1 cellular context compared by ENCODE assay signal in the genomic region with DNA sequence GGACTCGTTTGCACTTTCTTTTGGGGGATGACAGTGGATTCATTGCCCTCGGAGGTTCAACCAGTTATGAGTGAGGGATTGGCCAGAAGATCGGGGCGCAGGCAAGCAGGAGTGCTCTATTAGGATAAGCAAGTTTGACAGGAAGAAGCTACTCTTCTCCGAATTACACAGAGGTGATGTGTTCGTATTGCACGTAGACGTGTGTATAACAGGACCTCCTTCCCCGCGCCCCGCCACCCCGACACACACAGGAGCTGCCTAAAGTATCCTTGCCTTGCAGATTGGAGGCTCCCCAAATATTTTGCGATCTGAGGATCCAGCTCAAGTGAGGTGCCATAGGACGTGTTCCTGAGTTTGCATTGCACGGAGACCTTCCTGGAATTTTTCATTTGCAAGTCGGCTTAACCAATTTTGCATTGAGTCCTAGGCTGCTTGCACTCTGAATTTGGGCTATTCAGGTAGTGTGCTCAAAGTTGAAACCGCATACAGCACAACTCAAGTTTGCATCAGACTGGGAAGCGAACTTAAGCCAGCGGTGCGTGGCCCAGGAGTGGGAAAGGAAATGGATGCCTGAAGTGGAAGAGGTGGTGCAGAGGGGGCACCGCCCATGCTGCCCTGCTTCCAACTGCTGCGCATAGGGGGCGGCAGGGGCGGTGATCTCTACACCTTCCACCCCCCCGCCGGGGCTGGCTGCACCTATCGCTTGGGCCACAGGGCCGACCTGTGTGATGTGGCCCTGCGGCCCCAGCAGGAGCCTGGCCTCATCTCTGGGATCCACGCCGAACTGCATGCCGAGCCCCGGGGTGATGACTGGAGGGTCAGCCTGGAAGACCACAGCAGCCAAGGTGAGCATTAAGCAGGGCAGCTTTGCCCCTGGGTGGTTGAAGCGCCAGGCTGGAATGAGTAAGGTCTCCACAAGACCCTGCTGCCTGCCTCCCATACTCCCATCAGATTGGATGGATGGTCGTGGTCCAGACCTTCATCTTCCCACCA.
A peak's percentile ranks its signal among the peaks of the same experiment; 100 is the strongest.
TF ChIP-seq lines count a peak whose summit lies in the region.

No MANE protein-coding gene starts in this region.

TF ChIP-seq in GM12878, 131 proteins besides CTCF, POLR2A, EP300 and RAD21:
- no peak for TF ChIP-seq CREM (IDR thresholded peaks at IDR 0.05; ENCODE audit: low read depth)
- TF ChIP-seq HDGF (IDR thresholded peaks at IDR 0.05), result 0 out of 2 replicates have a peak, but pooled peaks have one; percentile 35
- peak in 1 of 2 experiments; percentile 9; a peak in 1 of 4 replicates for TF ChIP-seq IKZF2 (IDR thresholded peaks at IDR 0.05)
- no peak for TF ChIP-seq ZZZ3 (IDR thresholded peaks at IDR 0.05; ENCODE audit: control insufficient read depth, insufficient read length, low read depth)
- peak; percentile 52; the same call in 1 of the 2 replicates for TF ChIP-seq PAX5 (IDR thresholded peaks at IDR 0.05; ENCODE audit: borderline replicate concordance, low read depth, low read length)
- TF ChIP-seq PML (IDR thresholded peaks at IDR 0.05; ENCODE audit: low read length), result peak; percentile 20; the same call in 1 of the 2 replicates
- 0 out of 2 replicates have a peak, but pooled peaks have one; percentile 36 for TF ChIP-seq YY1 (IDR thresholded peaks at IDR 0.05; ENCODE audit: low read depth, low read length)
- no peak for TF ChIP-seq MYB (IDR thresholded peaks at IDR 0.05; ENCODE audit: borderline replicate concordance, low read depth, low read length)
- no peak for TF ChIP-seq BCL11A (IDR thresholded peaks at IDR 0.05; ENCODE audit: low read depth, low read length)
- no peak for TF ChIP-seq ZBTB4 (CRISPR knock-in tag; IDR thresholded peaks at IDR 0.05)
- TF ChIP-seq TARDBP (IDR thresholded peaks at IDR 0.05; ENCODE audit: borderline replicate concordance), result 0 out of 2 replicates have a peak, but pooled peaks have one; percentile 42
- TF ChIP-seq TAF1 (IDR thresholded peaks at IDR 0.05; ENCODE audit: borderline replicate concordance, low read depth, low read length), result peak; percentile 30; the same call in 1 of the 2 replicates
- TF ChIP-seq, protein P1, sequence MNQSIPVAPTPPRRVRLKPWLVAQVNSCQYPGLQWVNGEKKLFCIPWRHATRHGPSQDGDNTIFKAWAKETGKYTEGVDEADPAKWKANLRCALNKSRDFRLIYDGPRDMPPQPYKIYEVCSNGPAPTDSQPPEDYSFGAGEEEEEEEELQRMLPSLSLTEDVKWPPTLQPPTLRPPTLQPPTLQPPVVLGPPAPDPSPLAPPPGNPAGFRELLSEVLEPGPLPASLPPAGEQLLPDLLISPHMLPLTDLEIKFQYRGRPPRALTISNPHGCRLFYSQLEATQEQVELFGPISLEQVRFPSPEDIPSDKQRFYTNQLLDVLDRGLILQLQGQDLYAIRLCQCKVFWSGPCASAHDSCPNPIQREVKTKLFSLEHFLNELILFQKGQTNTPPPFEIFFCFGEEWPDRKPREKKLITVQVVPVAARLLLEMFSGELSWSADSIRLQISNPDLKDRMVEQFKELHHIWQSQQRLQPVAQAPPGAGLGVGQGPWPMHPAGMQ (IDR thresholded peaks at IDR 0.05; ENCODE audit: borderline replicate concordance), result no peak
- peak; percentile 31; the same call in 1 of the 2 replicates for TF ChIP-seq SIN3A (IDR thresholded peaks at IDR 0.05; ENCODE audit: low read depth, low read length)
- TF ChIP-seq DPF2 (IDR thresholded peaks at IDR 0.05), result peak; percentile 4; the same call in 1 of the 2 replicates
- TF ChIP-seq ZNF274 (IDR thresholded peaks at IDR 0.05; ENCODE audit: insufficient read depth, insufficient read length), result no peak
- peak; percentile 26; the same call in 1 of the 2 replicates for TF ChIP-seq GATAD2B (conservative IDR thresholded peaks at IDR 0.05; ENCODE audit: low read depth)
TF ChIP-seq in GM12878: peak in this region for 10.
